ENCODE assay signal across 8 cellular contexts in the genomic region with DNA sequence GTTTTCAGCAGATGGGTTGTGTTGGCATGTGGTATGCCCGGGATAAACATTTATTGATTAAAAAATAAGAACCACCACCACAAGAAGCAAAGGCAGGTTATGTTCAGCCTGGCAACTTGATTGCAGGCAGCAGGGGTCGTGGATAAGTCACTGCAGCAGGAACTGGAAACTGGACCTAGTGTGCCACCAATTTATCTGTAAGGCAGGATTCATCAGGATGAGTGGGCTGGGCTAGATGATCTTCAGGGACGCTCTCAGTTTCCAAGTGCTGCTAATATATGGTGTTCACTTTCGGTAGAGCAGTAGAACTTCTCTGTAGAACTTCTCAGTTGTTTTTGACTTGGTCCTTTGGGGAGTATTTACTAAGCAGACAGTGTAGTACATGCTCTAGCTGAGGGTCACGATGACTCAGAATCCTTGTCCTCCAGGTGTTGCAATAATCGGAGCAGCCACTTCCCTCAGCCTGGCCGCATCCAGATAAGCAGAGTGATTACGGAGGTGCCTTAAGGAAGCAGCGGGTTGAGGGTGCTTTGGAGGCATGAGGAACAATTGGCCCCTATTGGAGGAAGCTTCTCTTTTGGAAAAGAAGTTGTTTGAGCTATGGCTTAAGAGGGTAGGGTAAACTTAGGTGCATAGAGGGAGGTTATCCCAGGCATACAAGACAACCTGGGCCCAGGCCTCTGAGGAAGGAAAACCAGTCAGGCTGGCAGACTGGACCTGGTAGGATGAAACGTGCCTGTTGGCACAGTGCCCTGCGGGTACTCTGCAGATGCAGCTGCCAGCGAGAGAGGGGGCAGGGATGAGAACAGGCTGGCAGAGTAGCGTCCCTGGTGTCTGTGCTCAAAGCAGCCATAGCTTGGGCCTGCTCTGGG.
DNase-seq lines count a peak whose midpoint lies in the region; FAIRE-seq and TF ChIP-seq lines count a peak whose summit lies in the region.

No MANE protein-coding gene starts in this region.

- H4K20me1 ChIP-seq in Karpas-422 (ENCODE audit: insufficient read depth, low read depth, low read length), result no peaks in the 10 kb centered on the region
- no peaks in the 10 kb centered on the region for H4K20me1 ChIP-seq in fibroblast of lung (ENCODE audit: control insufficient read depth, extremely low read depth, insufficient read depth, low read length)

- H3K9ac ChIP-seq in Karpas-422 (ENCODE audit: low read length), result peak overlapping the region; percentile 67
- H3K9ac ChIP-seq in fibroblast of lung (ENCODE audit: insufficient read depth, low read length), result no peak overlapping the region
- no peak overlapping the region for H3K9ac ChIP-seq in rectal smooth muscle tissue (ENCODE audit: low read length)

- H3K4me3 ChIP-seq in Karpas-422 (ENCODE audit: low read length) (peak overlapping the region; percentile 52), fibroblast of lung (replicated peaks in 1 of 4; ENCODE audit: control extremely low read depth in 1 of 4, insufficient read depth in 1 of 4, low read depth in 3 of 4, low read length in 4 of 4) (no peak overlapping the region), rectal smooth muscle tissue (ENCODE audit: low read length) (no peak overlapping the region)

- H3K36me3 ChIP-seq in Karpas-422 (ENCODE audit: insufficient read depth, low read length) (peaks cover 15% of the 10 kb centered on the region), fibroblast of lung (ENCODE audit: control insufficient read depth, insufficient read depth, low read length) (peaks cover 2% of the 10 kb centered on the region), rectal smooth muscle tissue (ENCODE audit: control insufficient read depth, insufficient read depth, low read length) (peaks cover 8% of the 10 kb centered on the region)

- DNase-seq in Ammon's horn (ENCODE audit: low spot score) (peak; percentile 60), Karpas-422 (peak; percentile 91), RCC 7860 (ENCODE audit: low spot score) (peak; percentile 35), fibroblast of lung (ENCODE audit: low read depth in 2 of 2) (peak; percentile 75 to 92), occipital lobe (lab: John Stamatoyannopoulos, UW) (no peak), NK-92 (lab: John Stamatoyannopoulos, UW; ENCODE audit: unreplicated experiment) (no peak), SK-N-DZ (ENCODE audit: low spot score) (no peak)

- H3K27ac ChIP-seq in Karpas-422 (ENCODE audit: low read length), result peak overlapping the region; percentile 97
- no peak overlapping the region for H3K27ac ChIP-seq in fibroblast of lung (ENCODE audit: insufficient read depth, low read length)
- peak overlapping the region; percentile 53 for H3K27ac ChIP-seq in rectal smooth muscle tissue (ENCODE audit: low read depth, low read length)

- H3K79me2 ChIP-seq in Karpas-422 (ENCODE audit: low read length), result peaks cover 19% of the 10 kb centered on the region; the same call in 1 of the 2 replicates
- no peaks in the 10 kb centered on the region for H3K79me2 ChIP-seq in fibroblast of lung (ENCODE audit: control insufficient read depth, insufficient read depth, low read length)

- H3K9me2 ChIP-seq in Karpas-422 (replicated peaks; ENCODE audit: insufficient read depth, low read length), result no peaks in the 10 kb centered on the region

- no peaks in the 10 kb centered on the region for H3K9me3 ChIP-seq in Karpas-422 (ENCODE audit: low read length)
- no peaks in the 10 kb centered on the region for H3K9me3 ChIP-seq in fibroblast of lung (ENCODE audit: control insufficient read depth, insufficient read depth, low read depth, low read length)

- H3K4me2 ChIP-seq in Karpas-422 (ENCODE audit: low read depth, low read length, poor library complexity, severe bottlenecking), result peak overlapping the region; percentile 69
- no peak overlapping the region for H3K4me2 ChIP-seq in fibroblast of lung (ENCODE audit: extremely low read depth, insufficient read depth, low read length)

- no peak for FAIRE-seq in RCC 7860 (lab: Jason Lieb, UNC)

- TF ChIP-seq CTCF in fibroblast of lung (conservative IDR thresholded peaks at IDR 0.05 in 1 of 2, IDR thresholded peaks at IDR 0.05 in 1 of 2; ENCODE audit: low read depth in 1 of 2, low read length in 2 of 2), result no peak

- H3K4me1 ChIP-seq in Karpas-422 (ENCODE audit: low read length), result peaks cover 92% of the 10 kb centered on the region
- peaks cover 8% of the 10 kb centered on the region for H3K4me1 ChIP-seq in fibroblast of lung (ENCODE audit: control insufficient read depth, extremely low read depth, insufficient read depth, low read length)
- H3K4me1 ChIP-seq in rectal smooth muscle tissue (ENCODE audit: control insufficient read depth, insufficient read depth, low read length), result peaks cover 23% of the 10 kb centered on the region

- H3K27me3 ChIP-seq in Karpas-422 (ENCODE audit: low read length) (no peaks in the 10 kb centered on the region), fibroblast of lung (ENCODE audit: control insufficient read depth, insufficient read depth, low read length) (no peaks in the 10 kb centered on the region), rectal smooth muscle tissue (ENCODE audit: control insufficient read depth, insufficient read depth, low read length) (no peaks in the 10 kb centered on the region)

- H2AFZ ChIP-seq in Karpas-422 (ENCODE audit: low read length) (peak overlapping the region; percentile 33; the same call in 1 of the 2 replicates), fibroblast of lung (ENCODE audit: low read length) (no peak overlapping the region)

Comparison
In these comparisons a context has a peak if more than half of its experiments do, and no peak if none do; other contexts are left out.
1. DNase-seq: peak in Ammon's horn (single experiment), Karpas-422 (single experiment), RCC 7860 (single experiment) and fibroblast of lung (2 of 2); none in occipital lobe (single experiment), NK-92 (single experiment) and SK-N-DZ (single experiment).